Comparison of ENCODE assay signal across 15 cellular contexts in genomic region chr17:27945333-27945616, GRCh38.
A peak's percentile ranks its signal among the peaks of the same experiment; 100 is the strongest.
DNase-seq lines count a peak whose midpoint lies in the region; ATAC-seq lines count a peak whose summit lies in the region.
"Had no signal": no experiment of that assay in that cellular context is flagged by ENCODE, and none has a peak within 500 bp of the region (broad histone marks: within the 10 kb centered on the region; RNA-seq: fewer than 3 reads in every experiment).

No MANE protein-coding gene starts in this region.

- H3K9me3 Mint-ChIP-seq in stimulated activated memory B cell treated with anti-CD40 and anti-IgM and Interleukin-4, amounts not matched to agents 10 μg/mL and 1 μg/mL and 100 μg/mL, for 72 hours: no peaks in the 10 kb centered on the region

- H3K36me3 Mint-ChIP-seq in stimulated activated memory B cell treated with anti-CD40 and anti-IgM and Interleukin-4, amounts not matched to agents 10 μg/mL and 1 μg/mL and 100 μg/mL, for 72 hours: no peaks in the 10 kb centered on the region

- DNase-seq in NCI-H748 (lab: John Stamatoyannopoulos, UW; ENCODE audit: unreplicated experiment) (peak; percentile 77), activated gamma-delta T cell (lab: John Stamatoyannopoulos, UW) (no peak)
- DNase-seq in stimulated activated CD4-positive, alpha-beta T cell treated with anti-CD3 and anti-CD28 coated beads, Interleukin-4, amount 100 ng/mL, for 1 hour: no peak
- DNase-seq: EL, KBM-7, NCI-H1092, NCI-H1694, NCI-H2227 treated with DMSO at 0.1 percent for 48 hours, NCI-H524, RPMI8226, SIG-M5 had no signal

- H3K4me3 Mint-ChIP-seq in stimulated activated memory B cell treated with anti-CD40 and anti-IgM and Interleukin-4, amounts not matched to agents 10 μg/mL and 1 μg/mL and 100 μg/mL, for 72 hours: peak overlapping the region; percentile 23

- peak overlapping the region; percentile 74 for H3K27ac Mint-ChIP-seq in stimulated activated memory B cell treated with anti-CD40 and anti-IgM and Interleukin-4, amounts not matched to agents 10 μg/mL and 1 μg/mL and 100 μg/mL, for 72 hours

- H3K27me3 Mint-ChIP-seq in stimulated activated memory B cell treated with anti-CD40 and anti-IgM and Interleukin-4, amounts not matched to agents 10 μg/mL and 1 μg/mL and 100 μg/mL, for 72 hours: no peaks in the 10 kb centered on the region

- H3K4me1 Mint-ChIP-seq in stimulated activated memory B cell treated with anti-CD40 and anti-IgM and Interleukin-4, amounts not matched to agents 10 μg/mL and 1 μg/mL and 100 μg/mL, for 72 hours: peaks cover 31% of the 10 kb centered on the region

- ATAC-seq in GM18868 (IDR thresholded peaks at IDR 0.05; ENCODE audit: unreplicated experiment): peak; percentile 71
- peak; percentile 26 for ATAC-seq in HG03354 (IDR thresholded peaks at IDR 0.05; ENCODE audit: poor library complexity, severe bottlenecking, unreplicated experiment)
- ATAC-seq in stimulated activated memory B cell treated with anti-CD40 and anti-IgM and Interleukin-4, amounts not matched to agents 10 μg/mL and 1 μg/mL and 100 μg/mL, for 72 hours: peak; percentile 29
- no peak for ATAC-seq in GM19395 (IDR thresholded peaks at IDR 0.05; ENCODE audit: unreplicated experiment)
